1 cellular context compared by ENCODE assay signal in the genomic region with DNA sequence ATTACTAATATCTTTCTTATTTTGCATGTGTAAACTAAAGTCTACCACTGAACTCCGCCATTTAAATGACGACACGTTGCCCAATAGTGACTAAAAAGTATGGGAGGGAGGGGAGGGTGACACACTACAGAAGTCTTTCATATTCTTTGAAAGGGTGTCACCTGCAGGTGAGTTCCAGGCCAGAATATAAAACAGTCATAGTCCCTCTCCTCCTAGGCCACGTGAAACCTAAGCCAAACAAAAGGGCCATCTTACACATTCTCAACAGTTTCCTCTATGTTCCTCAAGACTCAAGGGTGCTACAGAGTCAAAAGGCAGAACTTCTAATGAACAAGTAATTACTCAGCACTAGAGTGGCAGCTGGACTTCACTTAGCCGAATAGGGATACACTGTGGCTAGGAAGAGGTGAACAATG.
TF ChIP-seq lines count a peak whose summit lies in the region.

No MANE protein-coding gene starts in this region.

TF ChIP-seq in H1, 55 proteins besides CTCF, POLR2A, EP300 and RAD21:
- TF ChIP-seq RNF2 (IDR thresholded peaks at IDR 0.05; ENCODE audit: borderline replicate concordance, low read depth, low read length, missing control alignments, poor library complexity, severe bottlenecking) (no peak), CHD7 (IDR thresholded peaks at IDR 0.05; ENCODE audit: insufficient replicate concordance, low read length) (no peak), PHF8 (conservative IDR thresholded peaks at IDR 0.05; ENCODE audit: low read depth, low read length) (no peak), KDM5A (IDR thresholded peaks at IDR 0.05; ENCODE audit: low read length) (no peak), GABPA (IDR thresholded peaks at IDR 0.05; ENCODE audit: borderline replicate concordance, insufficient read depth, low read length) (no peak), POU5F1 (IDR thresholded peaks at IDR 0.05; ENCODE audit: low read depth, low read length) (no peak), SP1 (IDR thresholded peaks at IDR 0.05; ENCODE audit: low read depth, low read length) (no peak), YY1 (IDR thresholded peaks at IDR 0.05; ENCODE audit: low read depth, low read length) (no peak), CTBP2 (IDR thresholded peaks at IDR 0.05; ENCODE audit: borderline replicate concordance, insufficient read depth, insufficient read length, low read length) (no peak), ZNF274 (IDR thresholded peaks at IDR 0.05; ENCODE audit: borderline replicate concordance, extremely low read depth, low read length) (no peak), BRCA1 (IDR thresholded peaks at IDR 0.05; ENCODE audit: low read depth, low read length) (no peak), NRF1 (IDR thresholded peaks at IDR 0.05; ENCODE audit: low read depth, low read length) (no peak), SIRT6 (IDR thresholded peaks at IDR 0.05; ENCODE audit: low read length) (no peak), TEAD4 (IDR thresholded peaks at IDR 0.05; ENCODE audit: low read depth, low read length) (no peak), SRF (IDR thresholded peaks at IDR 0.05; ENCODE audit: low read depth, low read length) (no peak), RFX5 (IDR thresholded peaks at IDR 0.05; ENCODE audit: borderline replicate concordance, low read depth, low read length) (no peak), POLR2AphosphoS5 (IDR thresholded peaks at IDR 0.05; ENCODE audit: low read depth, low read length) (no peak), BACH1 (IDR thresholded peaks at IDR 0.05; ENCODE audit: low read length) (no peak)
- TF ChIP-seq, protein P1, sequence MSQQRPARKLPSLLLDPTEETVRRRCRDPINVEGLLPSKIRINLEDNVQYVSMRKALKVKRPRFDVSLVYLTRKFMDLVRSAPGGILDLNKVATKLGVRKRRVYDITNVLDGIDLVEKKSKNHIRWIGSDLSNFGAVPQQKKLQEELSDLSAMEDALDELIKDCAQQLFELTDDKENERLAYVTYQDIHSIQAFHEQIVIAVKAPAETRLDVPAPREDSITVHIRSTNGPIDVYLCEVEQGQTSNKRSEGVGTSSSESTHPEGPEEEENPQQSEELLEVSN (IDR thresholded peaks at IDR 0.05): no peak
- TF ChIP-seq, protein P2, sequence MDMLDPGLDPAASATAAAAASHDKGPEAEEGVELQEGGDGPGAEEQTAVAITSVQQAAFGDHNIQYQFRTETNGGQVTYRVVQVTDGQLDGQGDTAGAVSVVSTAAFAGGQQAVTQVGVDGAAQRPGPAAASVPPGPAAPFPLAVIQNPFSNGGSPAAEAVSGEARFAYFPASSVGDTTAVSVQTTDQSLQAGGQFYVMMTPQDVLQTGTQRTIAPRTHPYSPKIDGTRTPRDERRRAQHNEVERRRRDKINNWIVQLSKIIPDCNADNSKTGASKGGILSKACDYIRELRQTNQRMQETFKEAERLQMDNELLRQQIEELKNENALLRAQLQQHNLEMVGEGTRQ (IDR thresholded peaks at IDR 0.05; ENCODE audit: low read length): no peak
